In the genomic region with DNA sequence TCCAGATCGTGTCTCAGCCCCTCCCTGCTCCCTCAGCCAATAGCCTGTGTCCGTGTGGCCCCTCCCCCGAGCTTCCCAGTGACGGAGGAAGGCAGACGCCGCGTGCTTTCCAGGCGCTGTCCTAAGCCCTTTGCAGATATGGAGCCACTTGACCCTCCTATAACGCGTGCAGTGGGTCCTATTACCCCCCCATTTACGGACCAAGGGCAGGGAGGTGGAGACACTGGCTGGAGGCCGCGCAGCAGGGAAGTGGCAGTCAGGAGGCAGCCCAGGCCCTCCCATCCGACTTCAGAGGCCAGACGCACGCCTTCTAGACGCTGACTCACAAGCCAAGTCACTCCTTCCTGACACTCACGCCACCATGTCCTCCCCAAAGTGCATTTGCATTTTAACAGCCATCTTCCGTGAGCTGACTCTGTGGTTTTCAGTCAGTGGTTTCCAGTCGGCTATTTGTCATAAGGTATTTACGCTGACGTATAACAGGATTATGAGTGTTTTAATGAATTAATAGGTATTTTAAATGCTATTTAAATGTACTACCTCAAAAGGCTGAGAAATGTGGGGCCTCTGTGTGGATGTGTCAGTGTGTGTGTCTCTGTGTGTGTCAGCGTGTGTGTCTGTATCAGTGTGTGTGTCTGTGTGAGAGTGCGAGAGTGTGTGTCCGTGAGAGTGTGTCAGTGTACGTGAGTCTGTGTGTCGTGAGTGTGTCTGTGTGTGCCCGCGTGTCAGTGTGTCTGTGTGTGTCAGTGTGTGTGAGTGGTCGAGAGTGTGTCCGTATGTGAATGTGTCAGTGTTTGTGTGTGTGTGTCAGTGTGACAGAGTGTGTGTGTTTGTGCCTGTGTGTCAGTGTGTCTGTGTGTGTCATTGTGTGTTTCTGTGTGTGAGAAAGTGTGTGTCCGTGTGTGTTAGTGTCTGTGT, we compare ENCODE assay signal across 1 cellular context.
TF ChIP-seq lines count a peak whose summit lies in the region.

No MANE protein-coding gene starts in this region.

TF ChIP-seq in HEK293, 187 proteins besides CTCF, POLR2A, EP300 and RAD21 (continued from another document):
- TF ChIP-seq GLI2 (tag by site-specific recombination; IDR thresholded peaks at IDR 0.05; ENCODE audit: borderline replicate concordance, low read depth), result no peak; the same call in 1 of the 2 replicates
- no peak for TF ChIP-seq ZSCAN16 (tag by site-specific recombination; IDR thresholded peaks at IDR 0.05)
- TF ChIP-seq ZNF549 (tag by site-specific recombination; IDR thresholded peaks at IDR 0.05), result no peak
- TF ChIP-seq ZNF174 (tag by site-specific recombination; IDR thresholded peaks at IDR 0.05), result no peak
- peak; percentile 96 for TF ChIP-seq ZNF366 (tag by site-specific recombination; conservative IDR thresholded peaks at IDR 0.05)
- TF ChIP-seq ZFP3 (tag by site-specific recombination; IDR thresholded peaks at IDR 0.05; ENCODE audit: low read depth), result no peak
- TF ChIP-seq ZNF658 (tag by site-specific recombination; IDR thresholded peaks at IDR 0.05), result no peak
- peak; percentile 96 for TF ChIP-seq ZEB2 (tag by site-specific recombination; IDR thresholded peaks at IDR 0.05)
- TF ChIP-seq ZNF610 (tag by site-specific recombination; IDR thresholded peaks at IDR 0.05; ENCODE audit: borderline replicate concordance), result no peak; the same call in none of the 2 replicates
- TF ChIP-seq, protein P1, sequence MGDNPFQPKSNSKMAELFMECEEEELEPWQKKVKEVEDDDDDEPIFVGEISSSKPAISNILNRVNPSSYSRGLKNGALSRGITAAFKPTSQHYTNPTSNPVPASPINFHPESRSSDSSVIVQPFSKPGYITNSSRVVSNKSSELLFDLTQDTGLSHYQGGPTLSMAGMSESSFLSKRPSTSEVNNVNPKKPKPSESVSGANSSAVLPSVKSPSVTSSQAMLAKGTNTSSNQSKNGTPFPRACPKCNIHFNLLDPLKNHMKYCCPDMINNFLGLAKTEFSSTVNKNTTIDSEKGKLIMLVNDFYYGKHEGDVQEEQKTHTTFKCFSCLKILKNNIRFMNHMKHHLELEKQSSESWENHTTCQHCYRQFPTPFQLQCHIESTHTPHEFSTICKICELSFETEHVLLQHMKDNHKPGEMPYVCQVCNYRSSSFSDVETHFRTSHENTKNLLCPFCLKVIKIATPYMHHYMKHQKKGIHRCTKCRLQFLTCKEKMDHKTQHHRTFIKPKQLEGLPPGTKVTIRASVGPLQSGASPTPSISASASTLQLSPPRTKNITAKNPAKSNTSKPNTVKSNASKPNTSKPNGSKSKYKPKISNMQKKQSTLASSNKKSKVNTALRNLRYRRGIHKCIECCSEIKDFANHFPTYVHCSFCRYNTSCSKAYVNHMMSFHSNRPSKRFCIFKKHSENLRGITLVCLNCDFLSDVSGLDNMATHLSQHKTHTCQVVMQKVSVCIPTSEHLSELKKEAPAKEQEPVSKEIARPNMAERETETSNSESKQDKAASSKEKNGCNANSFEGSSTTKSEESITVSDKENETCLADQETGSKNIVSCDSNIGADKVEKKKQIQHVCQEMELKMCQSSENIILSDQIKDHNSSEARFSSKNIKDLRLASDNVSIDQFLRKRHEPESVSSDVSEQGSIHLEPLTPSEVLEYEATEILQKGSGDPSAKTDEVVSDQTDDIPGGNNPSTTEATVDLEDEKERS (tag by site-specific recombination; IDR thresholded peaks at IDR 0.05), result 0 out of 2 replicates have a peak, but pooled peaks have one; percentile 22
- peak; percentile 100 for TF ChIP-seq ZSCAN30 (tag by site-specific recombination; IDR thresholded peaks at IDR 0.05)
- TF ChIP-seq ZNF184 (tag by site-specific recombination; IDR thresholded peaks at IDR 0.05), result no peak
- TF ChIP-seq ZNF169 (tag by site-specific recombination; IDR thresholded peaks at IDR 0.05), result no peak
- peak; percentile 28; the same call in 1 of the 2 replicates for TF ChIP-seq ZFP37 (tag by site-specific recombination; IDR thresholded peaks at IDR 0.05)
- no peak for TF ChIP-seq ZNF157 (tag by site-specific recombination; IDR thresholded peaks at IDR 0.05)
- TF ChIP-seq ZNF426 (tag by site-specific recombination; IDR thresholded peaks at IDR 0.05), result no peak
- peak; percentile 97 for TF ChIP-seq TRIM28 (IDR thresholded peaks at IDR 0.05; ENCODE audit: borderline replicate concordance, low read length)
- TF ChIP-seq EGR2 (tag by site-specific recombination; IDR thresholded peaks at IDR 0.05; ENCODE audit: low read depth), result no peak; the same call in 1 of the 2 replicates
- no peak for TF ChIP-seq GFI1B (tag by site-specific recombination; IDR thresholded peaks at IDR 0.05)
- TF ChIP-seq ZNF175 (tag by site-specific recombination; IDR thresholded peaks at IDR 0.05), result no peak
- no peak for TF ChIP-seq ZNF560 (tag by site-specific recombination; IDR thresholded peaks at IDR 0.05; ENCODE audit: borderline replicate concordance)
- TF ChIP-seq ZNF341 (tag by site-specific recombination; IDR thresholded peaks at IDR 0.05; ENCODE audit: low read depth), result peak; percentile 93
